Comparison of ENCODE assay signal across 8 cellular contexts in the genomic region with DNA sequence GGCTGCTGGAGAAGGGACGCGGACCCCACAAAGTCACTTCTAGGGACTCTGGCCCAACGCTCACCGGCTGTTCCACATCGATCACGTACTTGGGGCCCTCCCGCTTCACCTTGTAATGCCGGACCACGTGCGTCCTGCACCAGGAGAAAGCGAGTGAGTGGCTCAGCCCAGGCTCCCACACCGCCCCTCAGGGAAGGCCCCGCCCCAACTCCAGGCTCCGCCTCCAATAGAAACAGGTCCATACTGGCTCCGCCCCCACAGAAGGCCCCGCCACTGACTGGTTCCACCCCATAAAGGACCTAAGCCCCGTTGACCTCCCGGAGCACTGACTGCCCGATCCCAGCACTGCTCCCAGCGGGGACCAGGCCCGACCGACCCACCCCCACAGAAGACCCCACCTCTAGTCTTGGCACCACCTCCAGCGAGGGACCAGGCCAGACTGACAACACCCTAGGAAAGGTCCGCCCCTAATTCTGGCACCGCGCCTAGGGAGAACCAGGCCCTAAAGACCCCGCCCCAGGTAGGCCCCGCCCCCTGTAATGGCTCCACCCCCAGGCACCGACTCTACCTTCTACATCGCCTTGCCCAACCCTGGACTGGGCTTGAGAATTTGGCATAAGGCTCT. TPM values are rescaled to one million over a fixed set of nuclear protein-coding genes. Genes with fewer than 3 reads are reported as not detected.
DNase-seq lines count a peak whose midpoint lies in the region; ATAC-seq and TF ChIP-seq lines count a peak whose summit lies in the region.

No MANE protein-coding gene starts in this region.

- H3K4me3 Mint-ChIP-seq in activated CD4-positive, alpha-beta T cell treated with anti-CD3 and anti-CD28 coated beads for 36 hours, result peak overlapping the region; percentile 93
- peak overlapping the region; percentile 82 for H3K4me3 Mint-ChIP-seq in dendritic cell treated with granulocyte-macrophage colony-stimulating factor and Interleukin-4, amounts not matched to agents 40 ng/mL and 50 ng/mL, for 4 days

- POLR2A ChIA-PET in activated CD4-positive, alpha-beta T cell treated with anti-CD3 and anti-CD28 coated beads for 36 hours (lab: Charles Lee), result interaction anchor here (1.1 kb wide), 1 partner anchor 15 kb away, joined by 12 read pairs; a partner anchor contains a TSS

- H3K27me3 Mint-ChIP-seq in activated CD4-positive, alpha-beta T cell treated with anti-CD3 and anti-CD28 coated beads for 36 hours, result no peaks in the 10 kb centered on the region
- H3K27me3 Mint-ChIP-seq in dendritic cell treated with granulocyte-macrophage colony-stimulating factor and Interleukin-4, amounts not matched to agents 40 ng/mL and 50 ng/mL, for 4 days, result peaks cover 60% of the 10 kb centered on the region

- peaks cover 4% of the 10 kb centered on the region; the same call in 1 of the 2 replicates for H3K9me3 ChIP-seq in BE2C

- H3K4me1 Mint-ChIP-seq in activated CD4-positive, alpha-beta T cell treated with anti-CD3 and anti-CD28 coated beads for 36 hours, result peaks cover 27% of the 10 kb centered on the region
- H3K4me1 Mint-ChIP-seq in dendritic cell treated with granulocyte-macrophage colony-stimulating factor and Interleukin-4, amounts not matched to agents 40 ng/mL and 50 ng/mL, for 4 days (ENCODE audit: low read depth), result peaks cover 35% of the 10 kb centered on the region

- H3K9me3 Mint-ChIP-seq in activated CD4-positive, alpha-beta T cell treated with anti-CD3 and anti-CD28 coated beads for 36 hours (ENCODE audit: low read depth), result no peaks in the 10 kb centered on the region
- H3K9me3 Mint-ChIP-seq in dendritic cell treated with granulocyte-macrophage colony-stimulating factor and Interleukin-4, amounts not matched to agents 40 ng/mL and 50 ng/mL, for 4 days, result peaks cover under 1% of the 10 kb centered on the region

- no peak overlapping the region for H3K4me3 ChIP-seq in BE2C (ENCODE audit: low read depth, low read length)

- H3K27me3 ChIP-seq in BE2C, result no peaks in the 10 kb centered on the region

- peaks cover 8% of the 10 kb centered on the region for H3K36me3 Mint-ChIP-seq in activated CD4-positive, alpha-beta T cell treated with anti-CD3 and anti-CD28 coated beads for 36 hours (ENCODE audit: low read depth)
- no peaks in the 10 kb centered on the region for H3K36me3 Mint-ChIP-seq in dendritic cell treated with granulocyte-macrophage colony-stimulating factor and Interleukin-4, amounts not matched to agents 40 ng/mL and 50 ng/mL, for 4 days (ENCODE audit: low read depth)

- intact Hi-C loops in activated CD4-positive, alpha-beta T cell treated with anti-CD3 and anti-CD28 coated beads for 36 hours (cut with DNase I, micrococcal nuclease), result loop anchor here in 1 of 2 experiments (1.0 to 5.0 kb wide), 9 partner anchors 60 to 1575 kb away; a partner anchor contains a TSS
- intact Hi-C loops in dendritic cell treated with granulocyte-macrophage colony-stimulating factor and Interleukin-4, amounts not matched to agents 40 ng/mL and 50 ng/mL, for 4 days (cut with micrococcal nuclease), result no loop called here

- no peak for TF ChIP-seq CTCF in BE2C (IDR thresholded peaks at IDR 0.05; ENCODE audit: low read depth, low read length)

- H3K4me1 ChIP-seq in BE2C, result peaks cover 2% of the 10 kb centered on the region

- H3K36me3 ChIP-seq in BE2C, result no peaks in the 10 kb centered on the region

- peak overlapping the region; percentile 51 for H3K27ac Mint-ChIP-seq in activated CD4-positive, alpha-beta T cell treated with anti-CD3 and anti-CD28 coated beads for 36 hours
- peak overlapping the region; percentile 77 for H3K27ac Mint-ChIP-seq in dendritic cell treated with granulocyte-macrophage colony-stimulating factor and Interleukin-4, amounts not matched to agents 40 ng/mL and 50 ng/mL, for 4 days

- DNase-seq in BE2C (peak; percentile 83), KG1 (lab: John Stamatoyannopoulos, UW) (peak; percentile 7), midbrain (lab: John Stamatoyannopoulos, UW) (peak; percentile 46), medulla oblongata (ENCODE audit: extremely low spot score) (no peak)
- peak; percentile 94 for DNase-seq in activated CD4-positive, alpha-beta T cell treated with anti-CD3 and anti-CD28 coated beads for 36 hours
- peak; percentile 62 to 88 for DNase-seq in stimulated activated CD8-positive, alpha-beta memory T cell treated with anti-CD3 and anti-CD28 coated beads, Interleukin-2, amount 100 ng/mL, for 48 hours (ENCODE audit: low read depth in 2 of 2)

- CTCF ChIA-PET in activated CD4-positive, alpha-beta T cell treated with anti-CD3 and anti-CD28 coated beads for 36 hours (lab: Charles Lee), result interaction anchor here (1.0 to 1.1 kb wide), 3 partner anchors 11 to 60 kb away, joined by 3 to 5 read pairs (median 3); a partner anchor contains a TSS

- ATAC-seq in activated CD4-positive, alpha-beta T cell treated with anti-CD3 and anti-CD28 coated beads for 36 hours, result peak; percentile 56
- no peak for ATAC-seq in GM18502 (IDR thresholded peaks at IDR 0.05; ENCODE audit: poor library complexity, unreplicated experiment)

RNA-seq across cellular contexts. Expression of a gene that starts 11.3 kb away (rescaled TPM):
- polyA plus RNA-seq in BE2C (2012; ENCODE audit: insufficient read depth, insufficient read length, low read depth), result 1.5 TPM
- total RNA-seq in activated CD4-positive, alpha-beta T cell treated with anti-CD3 and anti-CD28 coated beads for 36 hours, result 10 to 100 TPM; 11.0 to 11.5 TPM

RNA-seq across cellular contexts. Expression of a gene that starts 16.0 kb away (rescaled TPM):
- 43.6 TPM for polyA plus RNA-seq in BE2C (2012; ENCODE audit: insufficient read depth, insufficient read length, low read depth)
- total RNA-seq in activated CD4-positive, alpha-beta T cell treated with anti-CD3 and anti-CD28 coated beads for 36 hours, result 10 to 100 TPM; 12.6 to 18.0 TPM

RNA-seq across cellular contexts. Expression of a gene that starts 23.0 kb away (rescaled TPM):
- polyA plus RNA-seq in BE2C (2012; ENCODE audit: insufficient read depth, insufficient read length, low read depth), result 152 TPM
- 10 to 100 TPM; 23.1 to 25.3 TPM for total RNA-seq in activated CD4-positive, alpha-beta T cell treated with anti-CD3 and anti-CD28 coated beads for 36 hours

RNA-seq across cellular contexts. Expression of a gene that starts 25.2 kb away (rescaled TPM):
- polyA plus RNA-seq in BE2C (2012; ENCODE audit: insufficient read depth, insufficient read length, low read depth), result 4.5 TPM
- 10 to 100 TPM; 15.8 to 16.1 TPM for total RNA-seq in activated CD4-positive, alpha-beta T cell treated with anti-CD3 and anti-CD28 coated beads for 36 hours

RNA-seq across cellular contexts. Expression of a gene that starts 48.3 kb away (rescaled TPM):
- polyA plus RNA-seq in BE2C (2012; ENCODE audit: insufficient read depth, insufficient read length, low read depth), result 431 TPM
- not detected for total RNA-seq in activated CD4-positive, alpha-beta T cell treated with anti-CD3 and anti-CD28 coated beads for 36 hours
